11 cellular contexts compared by ENCODE assay signal in genomic region chr5:54522080-54522479, GRCh38. TPM values are rescaled to one million over a fixed set of nuclear protein-coding genes. Genes with fewer than 3 reads are reported as not detected.
DNase-seq lines count a peak whose midpoint lies in the region; ATAC-seq, FAIRE-seq and TF ChIP-seq lines count a peak whose summit lies in the region.
"Had no signal": no experiment of that assay in that cellular context is flagged by ENCODE, and none has a peak within 500 bp of the region (broad histone marks: within the 10 kb centered on the region; RNA-seq: fewer than 3 reads in every experiment).

No MANE protein-coding gene starts in this region.

- no peak overlapping the region for H3K27ac Mint-ChIP-seq in activated CD4-positive, alpha-beta memory T cell treated with anti-CD3 and anti-CD28 coated beads, Interleukin-2, amount 10 ng/mL, durations not matched to agents 7 days and 5 days
- H3K27ac Mint-ChIP-seq in activated CD4-positive, alpha-beta memory T cell treated with anti-CD3 and anti-CD28 coated beads for 36 hours, result no peak overlapping the region
- H3K27ac Mint-ChIP-seq in glutamatergic neuron (ENCODE audit: unreplicated experiment), result no peak overlapping the region
- H3K27ac Mint-ChIP-seq in stimulated activated effector memory CD8-positive, alpha-beta T cell treated with anti-CD3 and anti-CD28 coated beads, Interleukin-12 subunit alpha, Interleukin-12 subunit beta, amount 100 ng/mL, for 72 hours, result no peak overlapping the region

- peak overlapping the region; percentile 19; the same call in 1 of the 2 replicates for H3K27ac ChIP-seq in SK-N-MC

- peaks cover 88% of the 10 kb centered on the region for H3K36me3 ChIP-seq in SK-N-MC (ENCODE audit: insufficient read depth, low read length)
- no peaks in the 10 kb centered on the region; the same call in 1 of the 2 replicates for H3K36me3 ChIP-seq in H7 (replicated peaks; ENCODE audit: control insufficient read depth, insufficient read depth, low read length)

- peaks cover 10% of the 10 kb centered on the region for H3K27me3 ChIP-seq in H7 (ENCODE audit: control insufficient read depth, insufficient read depth, low read length)

- no peak for FAIRE-seq in frontal cortex (lab: Jason Lieb, UNC)

- CTCF ChIA-PET in activated CD4-positive, alpha-beta memory T cell treated with anti-CD3 and anti-CD28 coated beads, Interleukin-2, amount 10 ng/mL, durations not matched to agents 7 days and 5 days (lab: Charles Lee), result interaction anchor here (0.9 to 4.4 kb wide), 3 partner anchors 221 to 345 kb away, joined by 3 to 19 read pairs (median 3); no protein-coding TSS in a partner anchor
- CTCF ChIA-PET in activated CD4-positive, alpha-beta memory T cell treated with anti-CD3 and anti-CD28 coated beads for 36 hours (lab: Charles Lee), result interaction anchor here (1.6 to 1.7 kb wide), 2 partner anchors 323 to 345 kb away, joined by 10 read pairs; no protein-coding TSS in a partner anchor

- peak overlapping the region; percentile 98 for H3K9ac ChIP-seq in SK-N-MC (ENCODE audit: insufficient read length)

- intact Hi-C loops in activated CD4-positive, alpha-beta memory T cell treated with anti-CD3 and anti-CD28 coated beads for 36 hours (cut with micrococcal nuclease), result no loop called here

- ATAC-seq in stimulated activated effector memory CD8-positive, alpha-beta T cell treated with anti-CD3 and anti-CD28 coated beads, Interleukin-12 subunit alpha, Interleukin-12 subunit beta, amount 100 ng/mL, for 72 hours, result no peak
- no peak for ATAC-seq in GM21423 (IDR thresholded peaks at IDR 0.05; ENCODE audit: unreplicated experiment)

- no peaks in the 10 kb centered on the region for H3K9me3 ChIP-seq in SK-N-MC (ENCODE audit: low read depth, low read length)

- H3K4me1 Mint-ChIP-seq in activated CD4-positive, alpha-beta memory T cell treated with anti-CD3 and anti-CD28 coated beads, Interleukin-2, amount 10 ng/mL, durations not matched to agents 7 days and 5 days, result peaks cover 63% of the 10 kb centered on the region
- H3K4me1 Mint-ChIP-seq in activated CD4-positive, alpha-beta memory T cell treated with anti-CD3 and anti-CD28 coated beads for 36 hours (ENCODE audit: low read depth), result peaks cover 75% of the 10 kb centered on the region
- H3K4me1 Mint-ChIP-seq in glutamatergic neuron (ENCODE audit: low read depth, unreplicated experiment), result peaks cover 30% of the 10 kb centered on the region
- H3K4me1 Mint-ChIP-seq in stimulated activated effector memory CD8-positive, alpha-beta T cell treated with anti-CD3 and anti-CD28 coated beads, Interleukin-12 subunit alpha, Interleukin-12 subunit beta, amount 100 ng/mL, for 72 hours, result peaks cover 59% of the 10 kb centered on the region

- H3K36me3 Mint-ChIP-seq in activated CD4-positive, alpha-beta memory T cell treated with anti-CD3 and anti-CD28 coated beads, Interleukin-2, amount 10 ng/mL, durations not matched to agents 7 days and 5 days (ENCODE audit: low read depth), result peaks cover 68% of the 10 kb centered on the region
- no peaks in the 10 kb centered on the region for H3K36me3 Mint-ChIP-seq in activated CD4-positive, alpha-beta memory T cell treated with anti-CD3 and anti-CD28 coated beads for 36 hours
- H3K36me3 Mint-ChIP-seq in glutamatergic neuron (ENCODE audit: unreplicated experiment), result no peaks in the 10 kb centered on the region
- H3K36me3 Mint-ChIP-seq in stimulated activated effector memory CD8-positive, alpha-beta T cell treated with anti-CD3 and anti-CD28 coated beads, Interleukin-12 subunit alpha, Interleukin-12 subunit beta, amount 100 ng/mL, for 72 hours, result peaks cover 17% of the 10 kb centered on the region

- H3K9me3 Mint-ChIP-seq in activated CD4-positive, alpha-beta memory T cell treated with anti-CD3 and anti-CD28 coated beads, Interleukin-2, amount 10 ng/mL, durations not matched to agents 7 days and 5 days, result no peaks in the 10 kb centered on the region
- no peaks in the 10 kb centered on the region for H3K9me3 Mint-ChIP-seq in activated CD4-positive, alpha-beta memory T cell treated with anti-CD3 and anti-CD28 coated beads for 36 hours
- peaks cover 12% of the 10 kb centered on the region for H3K9me3 Mint-ChIP-seq in glutamatergic neuron (ENCODE audit: unreplicated experiment)
- no peaks in the 10 kb centered on the region for H3K9me3 Mint-ChIP-seq in stimulated activated effector memory CD8-positive, alpha-beta T cell treated with anti-CD3 and anti-CD28 coated beads, Interleukin-12 subunit alpha, Interleukin-12 subunit beta, amount 100 ng/mL, for 72 hours

- peak overlapping the region; percentile 92 for H3K4me3 Mint-ChIP-seq in activated CD4-positive, alpha-beta memory T cell treated with anti-CD3 and anti-CD28 coated beads, Interleukin-2, amount 10 ng/mL, durations not matched to agents 7 days and 5 days
- no peak overlapping the region for H3K4me3 Mint-ChIP-seq in activated CD4-positive, alpha-beta memory T cell treated with anti-CD3 and anti-CD28 coated beads for 36 hours
- H3K4me3 Mint-ChIP-seq in glutamatergic neuron (ENCODE audit: unreplicated experiment), result peak overlapping the region; percentile 88
- H3K4me3 Mint-ChIP-seq in stimulated activated effector memory CD8-positive, alpha-beta T cell treated with anti-CD3 and anti-CD28 coated beads, Interleukin-12 subunit alpha, Interleukin-12 subunit beta, amount 100 ng/mL, for 72 hours, result peak overlapping the region; percentile 77

- TF ChIP-seq CTCF in glutamatergic neuron (IDR thresholded peaks at IDR 0.05; ENCODE audit: partially characterized antibody, unreplicated experiment), result no peak

- H3K4me3 ChIP-seq in SK-N-MC (peak overlapping the region; percentile 98), H7 (ENCODE audit: insufficient read depth, low read depth, low read length) (no peak overlapping the region)
- H3K4me3 ChIP-seq: lung had no signal

- peaks cover under 1% of the 10 kb centered on the region for H3K27me3 Mint-ChIP-seq in activated CD4-positive, alpha-beta memory T cell treated with anti-CD3 and anti-CD28 coated beads, Interleukin-2, amount 10 ng/mL, durations not matched to agents 7 days and 5 days
- no peaks in the 10 kb centered on the region for H3K27me3 Mint-ChIP-seq in activated CD4-positive, alpha-beta memory T cell treated with anti-CD3 and anti-CD28 coated beads for 36 hours
- peaks cover 6% of the 10 kb centered on the region for H3K27me3 Mint-ChIP-seq in glutamatergic neuron (ENCODE audit: unreplicated experiment)

- POLR2A ChIA-PET in activated CD4-positive, alpha-beta memory T cell treated with anti-CD3 and anti-CD28 coated beads, Interleukin-2, amount 10 ng/mL, durations not matched to agents 7 days and 5 days (lab: Charles Lee), result interaction anchor here (0.7 to 1.0 kb wide), 2 partner anchors 88 to 323 kb away, joined by 3 read pairs; no protein-coding TSS in a partner anchor
- POLR2A ChIA-PET in activated CD4-positive, alpha-beta memory T cell treated with anti-CD3 and anti-CD28 coated beads for 36 hours (lab: Charles Lee), result no interaction called here

- no peak for DNase-seq in activated CD4-positive, alpha-beta memory T cell treated with anti-CD3 and anti-CD28 coated beads, Interleukin-2, amount 10 ng/mL, durations not matched to agents 7 days and 5 days
- no peak for DNase-seq in activated CD4-positive, alpha-beta memory T cell treated with anti-CD3 and anti-CD28 coated beads for 36 hours
- DNase-seq in SK-N-MC (ENCODE audit: low read depth, low spot score) (no peak), glutamatergic neuron (no peak), frontal cortex (ENCODE audit: low spot score in 2 of 2) (no peak), H7 (no peak)
- no peak for DNase-seq in stimulated activated effector memory CD8-positive, alpha-beta T cell treated with anti-CD3 and anti-CD28 coated beads, Interleukin-12 subunit alpha, Interleukin-12 subunit beta, amount 100 ng/mL, for 72 hours (ENCODE audit: low spot score in 2 of 2)
- DNase-seq: activated effector memory CD4-positive, alpha-beta T cell treated with anti-CD3 and anti-CD28 coated beads, Interleukin-2, amount 50 U/mL, for 16 hours; NCI-H2107 had no signal

RNA-seq across cellular contexts. Expression of gene SNX18, which starts 4.5 kb away (rescaled TPM):
- 10 to 100 TPM; 38.9 to 39.6 TPM for total RNA-seq in activated CD4-positive, alpha-beta memory T cell treated with anti-CD3 and anti-CD28 coated beads, Interleukin-2, amount 10 ng/mL, durations not matched to agents 7 days and 5 days
- total RNA-seq in activated CD4-positive, alpha-beta memory T cell treated with anti-CD3 and anti-CD28 coated beads for 36 hours, result 1 to 10 TPM; 8.5 to 8.7 TPM
- total RNA-seq in glutamatergic neuron (ENCODE audit: unreplicated experiment) (95.0 TPM), frontal cortex (24.9 TPM)
- 21.6 and 26.2 TPM in 2 replicates for total RNA-seq in H7 (2014; rRNA removed; shearing (Covaris generic))
